ENCODE assay signal across 1 cellular context in genomic region chr5:66144074-66144798, GRCh38.
TF ChIP-seq lines count a peak whose summit lies in the region.

Gene SREK1, plus strand, starts transcription at chr5:66144300. Its CDS starts 77 bp downstream, at chr5:66144377.

TF ChIP-seq in K562, 482 proteins besides CTCF, POLR2A, EP300 and RAD21 (continued from another document and continues in another):
- peak; percentile 89 for TF ChIP-seq CREB3L1 (IDR thresholded peaks at IDR 0.05; ENCODE audit: borderline replicate concordance, low read depth)
- TF ChIP-seq NR3C1 (CRISPR knock-in tag; IDR thresholded peaks at IDR 0.05) = no peak
- TF ChIP-seq SAFB2 (IDR thresholded peaks at IDR 0.05; ENCODE audit: borderline replicate concordance, low read depth, low read length, severe bottlenecking) = no peak
- TF ChIP-seq ZNF318 (IDR thresholded peaks at IDR 0.05; ENCODE audit: borderline replicate concordance in 1 of 2, low read depth in 1 of 2) = no peak
- no peak for TF ChIP-seq CUX1 (CRISPR knock-in tag; IDR thresholded peaks at IDR 0.05)
- TF ChIP-seq ZNF263 (CRISPR knock-in tag; IDR thresholded peaks at IDR 0.05; ENCODE audit: borderline replicate concordance) = 0 out of 2 replicates have a peak, but pooled peaks have one; percentile 31
- TF ChIP-seq ZKSCAN8 (CRISPR knock-in tag; IDR thresholded peaks at IDR 0.05) = no peak
- TF ChIP-seq ZNF518B (CRISPR knock-in tag; IDR thresholded peaks at IDR 0.05) = no peak
- peak; percentile 71 for TF ChIP-seq FIP1L1 (IDR thresholded peaks at IDR 0.05; ENCODE audit: low read depth, low read length, poor library complexity, severe bottlenecking)
- TF ChIP-seq JUN (IDR thresholded peaks at IDR 0.05; ENCODE audit: borderline replicate concordance, low read depth, low read length) = peak; percentile 13; the same call in 1 of the 2 replicates
- no peak for TF ChIP-seq JUN (CRISPR knock-in tag; IDR thresholded peaks at IDR 0.05; ENCODE audit: borderline replicate concordance)
- TF ChIP-seq GATAD2A (IDR thresholded peaks at IDR 0.05) = no peak
- peak; percentile 38; the same call in 1 of the 2 replicates for TF ChIP-seq NCOA1 (IDR thresholded peaks at IDR 0.05; ENCODE audit: low read depth)
- TF ChIP-seq SIN3B (IDR thresholded peaks at IDR 0.05; ENCODE audit: low read depth) = no peak
- no peak for TF ChIP-seq CHD4 (IDR thresholded peaks at IDR 0.05; ENCODE audit: insufficient read depth, insufficient replicate concordance, low read depth, low read length, poor library complexity, severe bottlenecking)
- peak; percentile 71 for TF ChIP-seq RNF2 (IDR thresholded peaks at IDR 0.05)
- TF ChIP-seq LCOR (CRISPR knock-in tag; IDR thresholded peaks at IDR 0.05) = peak; percentile 86
- peak; percentile 33; the same call in 1 of the 2 replicates for TF ChIP-seq BCOR (IDR thresholded peaks at IDR 0.05)
